In the genomic region with DNA sequence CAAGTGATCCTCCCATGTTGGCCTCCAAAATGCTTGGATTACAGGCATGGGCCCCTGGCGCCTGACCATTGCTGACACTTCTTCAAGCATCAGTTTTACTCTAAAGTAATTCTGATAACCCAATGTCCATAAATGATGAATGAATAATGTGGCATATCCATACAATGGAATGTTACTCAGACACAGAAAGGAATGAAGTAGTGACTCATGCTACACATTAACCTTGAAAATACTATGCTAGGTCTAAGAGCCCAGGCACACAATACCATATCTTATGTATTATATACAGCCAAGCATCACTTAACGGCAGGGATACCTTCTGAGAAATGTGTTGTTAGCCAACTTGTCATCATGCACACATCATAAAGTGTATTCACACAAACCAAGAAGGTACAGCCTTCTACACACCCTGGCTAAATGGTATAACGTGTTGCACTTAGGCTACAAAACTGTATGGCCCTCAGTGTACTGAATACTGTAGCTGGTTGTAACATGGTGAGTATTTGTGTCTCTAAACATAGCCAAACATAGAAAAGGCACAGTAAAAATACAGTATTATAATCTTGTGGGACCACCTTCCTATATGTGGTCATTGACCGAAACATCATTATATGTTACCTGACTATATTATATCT, we compare ENCODE assay signal across 2 cellular contexts.
TF ChIP-seq lines count a peak whose summit lies in the region.

No MANE protein-coding gene starts in this region.

TF ChIP-seq in IMR-90, 13 proteins besides CTCF, POLR2A, EP300 and RAD21:
- TF ChIP-seq FOS (IDR thresholded peaks at IDR 0.05; ENCODE audit: low read depth, low read length) = 0 out of 2 replicates have a peak, but pooled peaks have one; percentile 18
- TF ChIP-seq, protein P1, sequence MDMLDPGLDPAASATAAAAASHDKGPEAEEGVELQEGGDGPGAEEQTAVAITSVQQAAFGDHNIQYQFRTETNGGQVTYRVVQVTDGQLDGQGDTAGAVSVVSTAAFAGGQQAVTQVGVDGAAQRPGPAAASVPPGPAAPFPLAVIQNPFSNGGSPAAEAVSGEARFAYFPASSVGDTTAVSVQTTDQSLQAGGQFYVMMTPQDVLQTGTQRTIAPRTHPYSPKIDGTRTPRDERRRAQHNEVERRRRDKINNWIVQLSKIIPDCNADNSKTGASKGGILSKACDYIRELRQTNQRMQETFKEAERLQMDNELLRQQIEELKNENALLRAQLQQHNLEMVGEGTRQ (IDR thresholded peaks at IDR 0.05; ENCODE audit: low read depth, low read length) = no peak

TF ChIP-seq in K562, 482 proteins besides CTCF, POLR2A, EP300 and RAD21:
- no peak for TF ChIP-seq STAT5A (IDR thresholded peaks at IDR 0.05; ENCODE audit: borderline replicate concordance, low read length)
- TF ChIP-seq POLR2AphosphoS5 (IDR thresholded peaks at IDR 0.05; ENCODE audit: control insufficient read depth, insufficient read depth, low read depth, low read length) = 0 out of 2 replicates have a peak, but pooled peaks have one; percentile 0
